In genomic region chr9:69971643-69972449, GRCh38 we compare ENCODE assay signal across 8 cellular contexts.
DNase-seq lines count a peak whose midpoint lies in the region; ATAC-seq and TF ChIP-seq lines count a peak whose summit lies in the region.

No MANE protein-coding gene starts in this region.

- TF ChIP-seq POLR2A in heart left ventricle (IDR thresholded peaks at IDR 0.05), result no peak

- ATAC-seq in GM18498 (IDR thresholded peaks at IDR 0.05; ENCODE audit: unreplicated experiment) (peak; percentile 80), heart left ventricle (peak; percentile 50 to 86 (median 76)), HG03135 (IDR thresholded peaks at IDR 0.05; ENCODE audit: unreplicated experiment) (no peak)

- TF ChIP-seq CTCF in AG04449 (IDR thresholded peaks at IDR 0.05; ENCODE audit: insufficient read depth, low read length, missing control alignments) (peak; percentile 84), heart left ventricle (IDR thresholded peaks at IDR 0.05) (peak; percentile 67 to 94 (median 84)), progenitor cell of endocrine pancreas (IDR thresholded peaks at IDR 0.05; ENCODE audit: unreplicated experiment) (peak; percentile 88)

- peaks cover 6% of the 10 kb centered on the region for H3K27me3 Mint-ChIP-seq in progenitor cell of endocrine pancreas

- no peak overlapping the region for H3K27ac ChIP-seq in heart left ventricle

- no peaks in the 10 kb centered on the region for H3K36me3 Mint-ChIP-seq in progenitor cell of endocrine pancreas (ENCODE audit: insufficient read depth)

- H3K27ac Mint-ChIP-seq in progenitor cell of endocrine pancreas, result no peak overlapping the region

- WGBS in heart left ventricle, 4 donors, result 40 to 44% (median 42%) methylated on average over 16 of the region's 16 CpGs

- H3K27me3 ChIP-seq in adipocyte (replicated peaks; ENCODE audit: control insufficient read depth, insufficient read depth, low read length) (no peaks in the 10 kb centered on the region), heart left ventricle (no peaks in the 10 kb centered on the region)

- CTCF ChIA-PET in AG04449 (lab: Yijun Ruan, JAX), result interaction anchor here (0.6 to 16.4 kb wide), 25 partner anchors 10 to 631 kb away, joined by 3 to 385 read pairs (median 4); no protein-coding TSS in a partner anchor

- no peaks in the 10 kb centered on the region for H3K4me1 Mint-ChIP-seq in progenitor cell of endocrine pancreas (ENCODE audit: low read depth)

- peak overlapping the region; percentile 11 for H3K9ac ChIP-seq in adipocyte (ENCODE audit: low read length)

- no peaks in the 10 kb centered on the region for H3K9me3 Mint-ChIP-seq in progenitor cell of endocrine pancreas (ENCODE audit: low read depth)

- no peak overlapping the region for H3K4me3 Mint-ChIP-seq in progenitor cell of endocrine pancreas (ENCODE audit: low read depth)

- H3K4me1 ChIP-seq in adipocyte (ENCODE audit: control insufficient read depth, insufficient read depth, low read length), result peaks cover 14% of the 10 kb centered on the region
- peaks cover 0 to 10% (median 4%) of the 10 kb centered on the region in 12 donors for H3K4me1 ChIP-seq in heart left ventricle

- POLR2A ChIA-PET in AG04449 (lab: Yijun Ruan, JAX), result interaction anchor here (0.8 to 1.2 kb wide), 2 partner anchors 10 to 285 kb away, joined by 3 to 7 read pairs; no protein-coding TSS in a partner anchor

- intact Hi-C loops in heart left ventricle (cut with DNase I), result loop anchor here (1.0 to 10.0 kb wide), 13 partner anchors 135 to 630 kb away; partner anchors contain the start of gene SMC5 (in 1 of the 10)

- H3K4me3 ChIP-seq in AG04449 (ENCODE audit: low read depth, low read length) (no peak overlapping the region), adipocyte (ENCODE audit: low read length) (no peak overlapping the region), heart left ventricle (no peak overlapping the region)

- H3K36me3 ChIP-seq in adipocyte (ENCODE audit: control insufficient read depth, insufficient read depth, low read length, severe bottlenecking) (no peaks in the 10 kb centered on the region), heart left ventricle (no peaks in the 10 kb centered on the region)

- in situ Hi-C loops in KBM-7 (cut with MboI; ENCODE audit: low pct_unique_long_range_greater_than_20kb, low sequenced_read_pairs), result no loop called here

- DNase-seq in AG04449 (ENCODE audit: low read depth, low spot score) (no peak), KBM-7 (peak; percentile 49), RPMI8226 (peak; percentile 63), adipocyte (ENCODE audit: low read depth) (peak; percentile 82), heart left ventricle (peak; percentile 54 to 82 (median 71)), progenitor cell of endocrine pancreas (ENCODE audit: low spot score, unreplicated experiment) (peak; percentile 49)

- H3K9me3 ChIP-seq in adipocyte (ENCODE audit: control insufficient read depth, low read length) (no peaks in the 10 kb centered on the region), heart left ventricle (no peaks in the 10 kb centered on the region)
